ENCODE assay signal across 27 cellular contexts in genomic region chr10:61399386-61399785, GRCh38. TPM values are rescaled to one million over a fixed set of nuclear protein-coding genes. Genes with fewer than 3 reads are reported as not detected.
DNase-seq lines count a peak whose midpoint lies in the region; FAIRE-seq and TF ChIP-seq lines count a peak whose summit lies in the region.
"Had no signal": no experiment of that assay in that cellular context is flagged by ENCODE, and none has a peak within 500 bp of the region (broad histone marks: within the 10 kb centered on the region; RNA-seq: fewer than 3 reads in every experiment).

No MANE protein-coding gene starts in this region.

- FAIRE-seq in astrocyte (lab: Jason Lieb, UNC): peak; percentile 69
- FAIRE-seq: D721Med, GM12892, H54 had no signal

- H3K79me2 ChIP-seq in GM23248 (ENCODE audit: insufficient read depth) (no peaks in the 10 kb centered on the region), astrocyte (ENCODE audit: insufficient read depth, low read length) (no peaks in the 10 kb centered on the region), osteoblast (ENCODE audit: insufficient read depth, low read length) (no peaks in the 10 kb centered on the region)

- no peaks in the 10 kb centered on the region for H3K9me3 Mint-ChIP-seq in astrocyte (ENCODE audit: unreplicated experiment)
- H3K9me3 Mint-ChIP-seq: activated CD4-positive, alpha-beta T cell treated with anti-CD3 and anti-CD28 coated beads, Interleukin-2, amount 10 ng/mL, durations not matched to agents 24 days and 14 days; activated T-cell treated with anti-CD3 and anti-CD28 coated beads, Interleukin-2, amount 50 U/mL, for 4 hours; CD4-positive, alpha-beta T cell; dendritic cell treated with granulocyte-macrophage colony-stimulating factor and Interleukin-4, amounts not matched to agents 40 ng/mL and 50 ng/mL, for 4 days; endodermal cell; neural progenitor cell; stimulated activated memory B cell treated with anti-CD40 and anti-IgM and Interleukin-4, amounts not matched to agents 10 μg/mL and 1 μg/mL and 100 μg/mL, for 72 hours had no signal

- H3K4me2 ChIP-seq in GM23248 (ENCODE audit: unreplicated experiment) (no peak overlapping the region), astrocyte (ENCODE audit: low read length) (peak overlapping the region; percentile 42), osteoblast (ENCODE audit: insufficient read depth, low read length) (no peak overlapping the region)
- H3K4me2 ChIP-seq: neural progenitor cell had no signal

- H3K36me3 ChIP-seq in GM23248 (ENCODE audit: low read depth) (no peaks in the 10 kb centered on the region), astrocyte (ENCODE audit: insufficient read depth, low read length) (no peaks in the 10 kb centered on the region), osteoblast (ENCODE audit: insufficient read depth, low read length) (no peaks in the 10 kb centered on the region), ascending aorta (no peaks in the 10 kb centered on the region)
- H3K36me3 ChIP-seq: lower lobe of right lung, neural progenitor cell, right lobe of liver had no signal

- TF ChIP-seq CTCF in astrocyte (IDR thresholded peaks at IDR 0.05; ENCODE audit: insufficient read depth, low read depth, low read length) (no peak), fibroblast of mammary gland (conservative IDR thresholded peaks at IDR 0.05; ENCODE audit: control insufficient read depth, insufficient read depth, low read depth, low read length) (no peak), osteoblast (IDR thresholded peaks at IDR 0.05; ENCODE audit: extremely low read depth, low read depth, low read length) (no peak), ascending aorta (IDR thresholded peaks at IDR 0.05) (no peak)

- H3K9ac ChIP-seq in GM23248 (no peak overlapping the region), astrocyte (ENCODE audit: low read length) (no peak overlapping the region)
- H3K9ac ChIP-seq: neural progenitor cell had no signal

- H3K4me1 ChIP-seq in GM23248 (ENCODE audit: insufficient read depth): peaks cover 18% of the 10 kb centered on the region
- H3K4me1 ChIP-seq in astrocyte (ENCODE audit: insufficient read depth, low read length): peaks cover 9% of the 10 kb centered on the region
- peaks cover 24% of the 10 kb centered on the region for H3K4me1 ChIP-seq in osteoblast (ENCODE audit: insufficient read depth, low read length)
- peaks cover 0 to 3% of the 10 kb centered on the region in 2 donors for H3K4me1 ChIP-seq in ascending aorta
- H3K4me1 ChIP-seq: neural progenitor cell, right lobe of liver had no signal

- DNase-seq in GM23248 (peak; percentile 55), astrocyte (ENCODE audit: low read depth) (peak; percentile 82), fibroblast of mammary gland (ENCODE audit: low read depth) (peak; percentile 68), osteoblast (ENCODE audit: insufficient read length, low spot score, missing footprints) (peak; percentile 14), ascending aorta (ENCODE audit: low spot score in 2 of 2) (no peak), GF-D8 (lab: John Stamatoyannopoulos, UW) (no peak), NCI-H1436 treated with DMSO at 0.1 percent for 48 hours (lab: John Stamatoyannopoulos, UW) (no peak), OCI-M2 (lab: John Stamatoyannopoulos, UW; ENCODE audit: unreplicated experiment) (no peak)
- DNase-seq: activated CD4-positive, alpha-beta T cell treated with anti-CD3 and anti-CD28 coated beads, Interleukin-2, amount 10 ng/mL, durations not matched to agents 24 days and 14 days; activated gamma-delta T cell treated with Interleukin-2 at 50 U/mL for 16 hours; activated T-cell treated with anti-CD3 and anti-CD28 coated beads, Interleukin-2, amount 50 U/mL, for 4 hours; CD4-positive, alpha-beta T cell; EL; endodermal cell; lower lobe of right lung; NCI-H1092 treated with DMSO at 0.1 percent for 48 hours; NCI-H1930; NCI-H526 treated with DMSO at 0.1 percent for 48 hours; right lobe of liver; stimulated activated CD4-positive, alpha-beta T cell treated with anti-CD3 and anti-CD28 coated beads, Interleukin-4, amount 100 ng/mL, for 4 hours; T1000 had no signal

- H3K4me3 Mint-ChIP-seq in astrocyte (ENCODE audit: unreplicated experiment): no peak overlapping the region
- H3K4me3 Mint-ChIP-seq: activated CD4-positive, alpha-beta T cell treated with anti-CD3 and anti-CD28 coated beads, Interleukin-2, amount 10 ng/mL, durations not matched to agents 24 days and 14 days; activated T-cell treated with anti-CD3 and anti-CD28 coated beads, Interleukin-2, amount 50 U/mL, for 4 hours; CD4-positive, alpha-beta T cell; dendritic cell treated with granulocyte-macrophage colony-stimulating factor and Interleukin-4, amounts not matched to agents 40 ng/mL and 50 ng/mL, for 4 days; endodermal cell; neural progenitor cell; stimulated activated memory B cell treated with anti-CD40 and anti-IgM and Interleukin-4, amounts not matched to agents 10 μg/mL and 1 μg/mL and 100 μg/mL, for 72 hours had no signal

- no peaks in the 10 kb centered on the region for H4K20me1 ChIP-seq in GM23248 (ENCODE audit: insufficient read depth)
- H4K20me1 ChIP-seq in astrocyte (ENCODE audit: insufficient read depth, low read length): no peaks in the 10 kb centered on the region
- H4K20me1 ChIP-seq in osteoblast (ENCODE audit: insufficient read depth, low read length): no peaks in the 10 kb centered on the region

- in situ Hi-C loops in GM23248 (cut with MboI): no loop called here

- no peak overlapping the region for H3K27ac Mint-ChIP-seq in astrocyte (ENCODE audit: unreplicated experiment)
- H3K27ac Mint-ChIP-seq: activated CD4-positive, alpha-beta T cell treated with anti-CD3 and anti-CD28 coated beads, Interleukin-2, amount 10 ng/mL, durations not matched to agents 24 days and 14 days; CD4-positive, alpha-beta T cell; endodermal cell; neural progenitor cell; stimulated activated memory B cell treated with anti-CD40 and anti-IgM and Interleukin-4, amounts not matched to agents 10 μg/mL and 1 μg/mL and 100 μg/mL, for 72 hours had no signal

- H2AFZ ChIP-seq in GM23248 (no peak overlapping the region), astrocyte (ENCODE audit: low read depth, low read length) (no peak overlapping the region), osteoblast (ENCODE audit: low read length) (no peak overlapping the region)
- H2AFZ ChIP-seq: neural progenitor cell had no signal

- H3K4me1 Mint-ChIP-seq in astrocyte (ENCODE audit: low read depth, unreplicated experiment): peaks cover 11% of the 10 kb centered on the region
- H3K4me1 Mint-ChIP-seq: endodermal cell, neural progenitor cell had no signal

- H3K9me3 ChIP-seq in GM23248 (ENCODE audit: low read depth) (no peaks in the 10 kb centered on the region), astrocyte (ENCODE audit: insufficient read depth, low read depth, low read length) (no peaks in the 10 kb centered on the region), osteoblast (ENCODE audit: low read depth, low read length) (no peaks in the 10 kb centered on the region), ascending aorta (no peaks in the 10 kb centered on the region)
- H3K9me3 ChIP-seq: lower lobe of right lung, right lobe of liver had no signal

- H3K4me3 ChIP-seq in GM23248: no peak overlapping the region
- H3K4me3 ChIP-seq in astrocyte (ENCODE audit: insufficient read depth, low read depth, low read length): no peak overlapping the region
- H3K4me3 ChIP-seq in fibroblast of mammary gland (ENCODE audit: control insufficient read depth, low read depth, low read length): no peak overlapping the region
- H3K4me3 ChIP-seq in osteoblast (ENCODE audit: insufficient read depth, low read length): no peak overlapping the region
- no peak overlapping the region for H3K4me3 ChIP-seq in ascending aorta
- H3K4me3 ChIP-seq: lower lobe of right lung, neural progenitor cell, right lobe of liver had no signal

- H3K27me3 Mint-ChIP-seq in astrocyte (ENCODE audit: low read depth, unreplicated experiment): peaks cover 1% of the 10 kb centered on the region
- H3K27me3 Mint-ChIP-seq: CD4-positive, alpha-beta T cell; dendritic cell treated with granulocyte-macrophage colony-stimulating factor and Interleukin-4, amounts not matched to agents 40 ng/mL and 50 ng/mL, for 4 days; stimulated activated memory B cell treated with anti-CD40 and anti-IgM and Interleukin-4, amounts not matched to agents 10 μg/mL and 1 μg/mL and 100 μg/mL, for 72 hours had no signal

- peaks cover 10% of the 10 kb centered on the region for H3F3A ChIP-seq in GM23248 (ENCODE audit: insufficient read depth)

- H3K9me2 ChIP-seq in GM23248 (ENCODE audit: insufficient read depth): no peaks in the 10 kb centered on the region

- H3K27me3 ChIP-seq in GM23248 (replicated peaks; ENCODE audit: insufficient read depth): no peaks in the 10 kb centered on the region
- H3K27me3 ChIP-seq in astrocyte (ENCODE audit: insufficient read depth, low read length): no peaks in the 10 kb centered on the region
- no peaks in the 10 kb centered on the region for H3K27me3 ChIP-seq in osteoblast (ENCODE audit: insufficient read depth, low read length)
- H3K27me3 ChIP-seq in ascending aorta: no peaks in the 10 kb centered on the region
- H3K27me3 ChIP-seq: neural progenitor cell, right lobe of liver had no signal

- H3K27ac ChIP-seq in GM23248 (no peak overlapping the region), astrocyte (ENCODE audit: low read depth, low read length) (no peak overlapping the region), osteoblast (ENCODE audit: low read depth, low read length) (peak overlapping the region; percentile 19), ascending aorta (no peak overlapping the region)
- H3K27ac ChIP-seq: lower lobe of right lung, neural progenitor cell, right lobe of liver had no signal

- intact Hi-C loops in ascending aorta (cut with DNase I): no loop called here

- H3K36me3 Mint-ChIP-seq in astrocyte (ENCODE audit: low read depth, unreplicated experiment): no peaks in the 10 kb centered on the region
- H3K36me3 Mint-ChIP-seq: neural progenitor cell; stimulated activated memory B cell treated with anti-CD40 and anti-IgM and Interleukin-4, amounts not matched to agents 10 μg/mL and 1 μg/mL and 100 μg/mL, for 72 hours had no signal

RNA-seq across cellular contexts. Expression of gene TMEM26, which starts 53.8 kb away (rescaled TPM):
- not detected in 2 replicates for total RNA-seq in GM23248 (2014; rRNA removed; shearing (Covaris generic))
- 0.04 TPM in 2 replicates for polyA plus RNA-seq in GM23248 (2016; fragmentation: Nextera tagmentation; extraction: Ambion mirVana)
- total RNA-seq in astrocyte: 0.18 and 0.31 TPM in 2 replicates
- 6.5 and 10.3 TPM in 2 replicates for total RNA-seq in osteoblast
- not detected for total RNA-seq in ascending aorta
- total RNA-seq: activated CD4-positive, alpha-beta T cell treated with anti-CD3 and anti-CD28 coated beads, Interleukin-2, amount 10 ng/mL, durations not matched to agents 24 days and 14 days; activated T-cell treated with anti-CD3 and anti-CD28 coated beads, Interleukin-2, amount 50 U/mL, for 4 hours; CD4-positive, alpha-beta T cell had no signal

Comparison
In these comparisons a context has a peak if more than half of its experiments do, and no peak if none do; other contexts are left out.
1. DNase-seq: peak in GM23248 (single experiment), astrocyte (single experiment), fibroblast of mammary gland (single experiment) and osteoblast (single experiment); none in ascending aorta (0 of 2), GF-D8 (single experiment), NCI-H1436 treated with DMSO at 0.1 percent for 48 hours (single experiment) and OCI-M2 (single experiment).